In genomic region chr7:148142660-148143248, GRCh38 we compare ENCODE assay signal across 8 cellular contexts.
A peak's percentile ranks its signal among the peaks of the same experiment; 100 is the strongest.
DNase-seq lines count a peak whose midpoint lies in the region; ATAC-seq and TF ChIP-seq lines count a peak whose summit lies in the region.
"Had no signal": no experiment of that assay in that cellular context is flagged by ENCODE, and none has a peak within 500 bp of the region (broad histone marks: within the 10 kb centered on the region; RNA-seq: fewer than 3 reads in every experiment).

No MANE protein-coding gene starts in this region.

- H3K27me3 Mint-ChIP-seq in endothelial cell (ENCODE audit: unreplicated experiment): peaks cover 2% of the 10 kb centered on the region
- peaks cover 2% of the 10 kb centered on the region for H3K27me3 Mint-ChIP-seq in osteocyte (ENCODE audit: unreplicated experiment)
- peaks cover 0 to 8% of the 10 kb centered on the region in 2 donors for H3K27me3 Mint-ChIP-seq in natural killer cell treated with Interleukin-12 subunit alpha and Interleukin-12 subunit beta and Interleukin-15 and Interleukin-18, amount 100 ng/mL, for 72 hours

- in situ Hi-C loops in G401 (cut with HindIII; ENCODE audit: low sequenced_read_pairs): no loop called here

- DNase-seq in G401 (ENCODE audit: low spot score) (peak; percentile 36), NCI-H82 (lab: John Stamatoyannopoulos, UW) (peak; percentile 81), endothelial cell (ENCODE audit: low spot score) (peak; percentile 12), osteocyte (ENCODE audit: extremely low spot score, unreplicated experiment) (no peak), GOT3 (lab: John Stamatoyannopoulos, UW) (no peak)
- DNase-seq in natural killer cell treated with Interleukin-12 subunit alpha and Interleukin-12 subunit beta and Interleukin-15 and Interleukin-18, amount 100 ng/mL, for 72 hours (ENCODE audit: low spot score): no peak
- DNase-seq: activated B cell treated with CpG ODN at 0.5 μM for 24 hours had no signal

- ATAC-seq in HG03175 (IDR thresholded peaks at IDR 0.05; ENCODE audit: unreplicated experiment): peak; percentile 54
- no peak for ATAC-seq in natural killer cell treated with Interleukin-12 subunit alpha and Interleukin-12 subunit beta and Interleukin-15 and Interleukin-18, amount 100 ng/mL, for 72 hours

- TF ChIP-seq CTCF in endothelial cell (IDR thresholded peaks at IDR 0.05; ENCODE audit: unreplicated experiment) (no peak), osteocyte (IDR thresholded peaks at IDR 0.05) (peak; percentile 67)

- H3K27ac Mint-ChIP-seq in endothelial cell (ENCODE audit: unreplicated experiment): no peak overlapping the region
- no peak overlapping the region for H3K27ac Mint-ChIP-seq in osteocyte (ENCODE audit: unreplicated experiment)
- no peak overlapping the region for H3K27ac Mint-ChIP-seq in natural killer cell treated with Interleukin-12 subunit alpha and Interleukin-12 subunit beta and Interleukin-15 and Interleukin-18, amount 100 ng/mL, for 72 hours
- H3K27ac Mint-ChIP-seq: activated B cell treated with CpG ODN at 0.5 μM for 24 hours had no signal

- H3K4me3 Mint-ChIP-seq in endothelial cell (ENCODE audit: unreplicated experiment): no peak overlapping the region
- H3K4me3 Mint-ChIP-seq in osteocyte (ENCODE audit: unreplicated experiment): no peak overlapping the region
- H3K4me3 Mint-ChIP-seq in natural killer cell treated with Interleukin-12 subunit alpha and Interleukin-12 subunit beta and Interleukin-15 and Interleukin-18, amount 100 ng/mL, for 72 hours: no peak overlapping the region
- H3K4me3 Mint-ChIP-seq: activated B cell treated with CpG ODN at 0.5 μM for 24 hours had no signal

- H3K4me1 Mint-ChIP-seq in endothelial cell (ENCODE audit: unreplicated experiment): no peaks in the 10 kb centered on the region
- no peaks in the 10 kb centered on the region for H3K4me1 Mint-ChIP-seq in osteocyte (ENCODE audit: unreplicated experiment)
- no peaks in the 10 kb centered on the region for H3K4me1 Mint-ChIP-seq in natural killer cell treated with Interleukin-12 subunit alpha and Interleukin-12 subunit beta and Interleukin-15 and Interleukin-18, amount 100 ng/mL, for 72 hours (ENCODE audit: low read depth in 2 of 2)
- H3K4me1 Mint-ChIP-seq: activated B cell treated with CpG ODN at 0.5 μM for 24 hours had no signal

- H3K36me3 Mint-ChIP-seq in endothelial cell (ENCODE audit: low read depth, unreplicated experiment): no peaks in the 10 kb centered on the region
- H3K36me3 Mint-ChIP-seq in osteocyte (ENCODE audit: unreplicated experiment): no peaks in the 10 kb centered on the region
- no peaks in the 10 kb centered on the region for H3K36me3 Mint-ChIP-seq in natural killer cell treated with Interleukin-12 subunit alpha and Interleukin-12 subunit beta and Interleukin-15 and Interleukin-18, amount 100 ng/mL, for 72 hours

- H3K9me3 Mint-ChIP-seq in endothelial cell (ENCODE audit: unreplicated experiment) (peaks cover 16% of the 10 kb centered on the region), osteocyte (ENCODE audit: unreplicated experiment) (peaks cover 4% of the 10 kb centered on the region)
- H3K9me3 Mint-ChIP-seq in natural killer cell treated with Interleukin-12 subunit alpha and Interleukin-12 subunit beta and Interleukin-15 and Interleukin-18, amount 100 ng/mL, for 72 hours: no peaks in the 10 kb centered on the region
- H3K9me3 Mint-ChIP-seq: activated B cell treated with CpG ODN at 0.5 μM for 24 hours had no signal

Comparison
In these comparisons a context has a peak if more than half of its experiments do, and no peak if none do; other contexts are left out.
1. DNase-seq: peak in G401 (single experiment), NCI-H82 (single experiment) and endothelial cell (single experiment); none in osteocyte (single experiment), natural killer cell treated with Interleukin-12 subunit alpha and Interleukin-12 subunit beta and Interleukin-15 and Interleukin-18, amount 100 ng/mL, for 72 hours (single experiment) and GOT3 (single experiment).